ENCODE assay signal across 24 cellular contexts in genomic region chr17:79556263-79556662, GRCh38. TPM values are rescaled to one million over a fixed set of nuclear protein-coding genes. Genes with fewer than 3 reads are reported as not detected.
DNase-seq lines count a peak whose midpoint lies in the region; ATAC-seq and TF ChIP-seq lines count a peak whose summit lies in the region.
"Had no signal": no experiment of that assay in that cellular context is flagged by ENCODE, and none has a peak within 500 bp of the region (broad histone marks: within the 10 kb centered on the region; RNA-seq: fewer than 3 reads in every experiment).

No MANE protein-coding gene starts in this region.

- peaks cover 4% of the 10 kb centered on the region for H3K4me1 Mint-ChIP-seq in T-helper 2 cell treated with Interferon-gamma antibody and Interleukin-4, amounts not matched to agents 5 μg/mL and 100 μg/mL, for 36 hours (ENCODE audit: low read depth)
- H3K4me1 Mint-ChIP-seq in natural killer cell, result peaks cover 26 to 59% of the 10 kb centered on the region in 2 donors

- peak overlapping the region; percentile 11 for H3K4me3 Mint-ChIP-seq in T-helper 2 cell treated with Interferon-gamma antibody and Interleukin-4, amounts not matched to agents 5 μg/mL and 100 μg/mL, for 36 hours
- H3K4me3 Mint-ChIP-seq in natural killer cell, result peak overlapping the region; percentile 88
- H3K4me3 Mint-ChIP-seq: CD4-positive, CD25-positive, alpha-beta regulatory T cell had no signal

- in situ Hi-C loops in brain microvascular endothelial cell (cut with HindIII; ENCODE audit: low pct_ligation_motif_present, low sequenced_read_pairs), result no loop called here

- H3K27ac ChIP-seq in upper lobe of right lung (no peak overlapping the region), brain microvascular endothelial cell (no peak overlapping the region)
- H3K27ac ChIP-seq: 22Rv1 had no signal

- no peaks in the 10 kb centered on the region for H3K27me3 Mint-ChIP-seq in T-helper 2 cell treated with Interferon-gamma antibody and Interleukin-4, amounts not matched to agents 5 μg/mL and 100 μg/mL, for 36 hours (ENCODE audit: low read depth)
- peaks cover 0 to 9% of the 10 kb centered on the region in 2 donors for H3K27me3 Mint-ChIP-seq in natural killer cell (ENCODE audit: low read depth in 2 of 2)

- peaks cover 9% of the 10 kb centered on the region for H3K9me3 ChIP-seq in upper lobe of right lung

- no peaks in the 10 kb centered on the region for H3K36me3 Mint-ChIP-seq in T-helper 2 cell treated with Interferon-gamma antibody and Interleukin-4, amounts not matched to agents 5 μg/mL and 100 μg/mL, for 36 hours (ENCODE audit: low read depth)
- H3K36me3 Mint-ChIP-seq in natural killer cell, result no peaks in the 10 kb centered on the region

- no peak for DNase-seq in T-helper 2 cell treated with Interferon-gamma antibody and Interleukin-4, amounts not matched to agents 5 μg/mL and 100 μg/mL, for 36 hours (ENCODE audit: low spot score)
- DNase-seq in T-helper 2 cell, result no peak
- DNase-seq in UCSD-AML1 (lab: John Stamatoyannopoulos, UW; ENCODE audit: unreplicated experiment), result peak; percentile 21
- peak; percentile 35 for DNase-seq in natural killer cell
- DNase-seq in upper lobe of right lung, result no peak
- DNase-seq in brain microvascular endothelial cell, result no peak
- no peak for DNase-seq in NCI-H774 (lab: John Stamatoyannopoulos, UW)
- DNase-seq: AML-193, DMS153, GDM1, HCEC 1CT, NCI-H1105 treated with DMSO at 0.1 percent for 48 hours, NCI-H1694, NCI-H2081 treated with DMSO at 0.1 percent for 48 hours, NCI-H446 treated with DMSO at 0.1 percent for 48 hours, NCI-H69 had no signal

- ATAC-seq in natural killer cell, result peak; percentile 79 to 93 (median 90)
- peak; percentile 19 for ATAC-seq in upper lobe of right lung
- no peak for ATAC-seq in HG03520 (IDR thresholded peaks at IDR 0.05; ENCODE audit: unreplicated experiment)
- ATAC-seq: K562, Panc1, Right ventricle myocardium inferior had no signal

- no peaks in the 10 kb centered on the region for H3K36me3 ChIP-seq in upper lobe of right lung
- H3K36me3 ChIP-seq in brain microvascular endothelial cell (replicated peaks), result no peaks in the 10 kb centered on the region

- intact Hi-C loops in natural killer cell (cut with micrococcal nuclease), result no loop called here
- intact Hi-C loops in upper lobe of right lung (cut with DNase I), result no loop called here

- no peaks in the 10 kb centered on the region for H3K4me1 ChIP-seq in upper lobe of right lung

- H3K4me3 ChIP-seq in upper lobe of right lung, result no peak overlapping the region
- H3K4me3 ChIP-seq in brain microvascular endothelial cell (ENCODE audit: low read depth, low read length), result no peak overlapping the region
- H3K4me3 ChIP-seq: K562 had no signal

- H3K27me3 ChIP-seq in upper lobe of right lung (peaks cover 44% of the 10 kb centered on the region), brain microvascular endothelial cell (replicated peaks) (no peaks in the 10 kb centered on the region)

- TF ChIP-seq CTCF in natural killer cell (IDR thresholded peaks at IDR 0.05), result no peak
- no peak for TF ChIP-seq CTCF in upper lobe of right lung (IDR thresholded peaks at IDR 0.05)
- no peak for TF ChIP-seq CTCF in brain microvascular endothelial cell (IDR thresholded peaks at IDR 0.05; ENCODE audit: low read depth, low read length, missing control alignments)

- H3K9me3 Mint-ChIP-seq in T-helper 2 cell treated with Interferon-gamma antibody and Interleukin-4, amounts not matched to agents 5 μg/mL and 100 μg/mL, for 36 hours, result peaks cover 6% of the 10 kb centered on the region
- H3K9me3 Mint-ChIP-seq in natural killer cell, result peaks cover 8% of the 10 kb centered on the region in 2 donors

- no peak overlapping the region for H3K27ac Mint-ChIP-seq in T-helper 2 cell treated with Interferon-gamma antibody and Interleukin-4, amounts not matched to agents 5 μg/mL and 100 μg/mL, for 36 hours
- H3K27ac Mint-ChIP-seq in natural killer cell, result peak overlapping the region; percentile 12 to 83
- H3K27ac Mint-ChIP-seq: CD4-positive, CD25-positive, alpha-beta regulatory T cell had no signal

RNA-seq across cellular contexts. Expression of gene RBFOX3, which starts 54.6 kb away (rescaled TPM):
- 10 to 100 TPM in 1 of 3 donors, 1 to 10 TPM in 2; 3.0 to 17.2 (median 4.9) TPM for total RNA-seq in natural killer cell
- not detected for total RNA-seq in upper lobe of right lung
- total RNA-seq: CD4-positive, CD25-positive, alpha-beta regulatory T cell; Daoy; K562; Right ventricle myocardium inferior; SK-MEL-5 had no signal

Comparison
In these comparisons a context has a peak if more than half of its experiments do, and no peak if none do; other contexts are left out.
1. DNase-seq: peak in UCSD-AML1 (single experiment) and natural killer cell (single experiment); none in T-helper 2 cell treated with Interferon-gamma antibody and Interleukin-4, amounts not matched to agents 5 μg/mL and 100 μg/mL, for 36 hours (single experiment), T-helper 2 cell (0 of 5), upper lobe of right lung (single experiment), brain microvascular endothelial cell (single experiment) and NCI-H774 (single experiment).